Comparison of ENCODE assay signal across 8 cellular contexts in the genomic region with DNA sequence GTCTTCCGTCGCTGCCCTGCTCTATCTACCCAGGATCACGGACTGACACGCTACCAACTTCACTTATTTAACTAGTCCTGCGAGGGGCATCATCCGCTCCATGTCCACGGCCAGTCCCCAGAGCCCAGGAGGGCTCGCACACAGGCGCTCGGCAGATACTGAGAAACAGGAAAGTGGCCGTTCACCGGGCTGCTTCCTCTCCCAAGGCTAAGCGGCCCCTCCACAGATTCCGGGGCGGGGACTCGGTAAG. TPM values are rescaled to one million over a fixed set of nuclear protein-coding genes. Genes with fewer than 3 reads are reported as not detected.
DNase-seq lines count a peak whose midpoint lies in the region; ATAC-seq and TF ChIP-seq lines count a peak whose summit lies in the region.

No MANE protein-coding gene starts in this region.

- peaks cover 34% of the 10 kb centered on the region for H3K4me1 ChIP-seq in left ventricle myocardium inferior

- peak overlapping the region; percentile 90 for H3K27ac ChIP-seq in left ventricle myocardium inferior (replicated peaks)

- H3K4me3 ChIP-seq in left ventricle myocardium inferior (peak overlapping the region; percentile 95), skeletal muscle cell (ENCODE audit: low read depth, low read length) (peak overlapping the region; percentile 69)

- ATAC-seq in GM18517 (IDR thresholded peaks at IDR 0.05; ENCODE audit: unreplicated experiment) (peak; percentile 9), HG03103 (IDR thresholded peaks at IDR 0.05; ENCODE audit: low read depth, unreplicated experiment) (peak; percentile 3), GM18498 (IDR thresholded peaks at IDR 0.05; ENCODE audit: unreplicated experiment) (no peak)
- ATAC-seq in activated CD8-positive, alpha-beta T cell treated with anti-CD3 and anti-CD28 coated beads, Interleukin-2, amount 10 ng/mL, durations not matched to agents 7 days and 5 days, result peak; percentile 21

- peaks cover 46% of the 10 kb centered on the region for H3K36me3 Mint-ChIP-seq in activated CD8-positive, alpha-beta T cell treated with anti-CD3 and anti-CD28 coated beads, Interleukin-2, amount 10 ng/mL, durations not matched to agents 7 days and 5 days (ENCODE audit: low read depth)

- H3K27me3 Mint-ChIP-seq in activated CD8-positive, alpha-beta T cell treated with anti-CD3 and anti-CD28 coated beads, Interleukin-2, amount 10 ng/mL, durations not matched to agents 7 days and 5 days (ENCODE audit: low read depth), result no peaks in the 10 kb centered on the region

- CTCF ChIA-PET in activated CD8-positive, alpha-beta T cell treated with anti-CD3 and anti-CD28 coated beads, Interleukin-2, amount 10 ng/mL, durations not matched to agents 7 days and 5 days (lab: Charles Lee), result interaction anchor here (1.3 to 1.5 kb wide), 2 partner anchors 13 to 36 kb away, joined by 3 to 5 read pairs; a partner anchor contains a TSS

- no peaks in the 10 kb centered on the region for H3K9me3 Mint-ChIP-seq in activated CD8-positive, alpha-beta T cell treated with anti-CD3 and anti-CD28 coated beads, Interleukin-2, amount 10 ng/mL, durations not matched to agents 7 days and 5 days (ENCODE audit: insufficient read depth)

- POLR2A ChIA-PET in activated CD8-positive, alpha-beta T cell treated with anti-CD3 and anti-CD28 coated beads, Interleukin-2, amount 10 ng/mL, durations not matched to agents 7 days and 5 days (lab: Charles Lee), result interaction anchor here (0.6 to 5.3 kb wide), 11 partner anchors 9 to 251 kb away, joined by 3 to 31 read pairs (median 4); a partner anchor contains a TSS

- peak overlapping the region; percentile 97 for H3K4me3 Mint-ChIP-seq in activated CD8-positive, alpha-beta T cell treated with anti-CD3 and anti-CD28 coated beads, Interleukin-2, amount 10 ng/mL, durations not matched to agents 7 days and 5 days

- H3K27ac Mint-ChIP-seq in activated CD8-positive, alpha-beta T cell treated with anti-CD3 and anti-CD28 coated beads, Interleukin-2, amount 10 ng/mL, durations not matched to agents 7 days and 5 days, result peak overlapping the region; percentile 99

- intact Hi-C loops in left ventricle myocardium inferior (cut with micrococcal nuclease), result no loop called here

- no peak for TF ChIP-seq CTCF in left ventricle myocardium inferior (IDR thresholded peaks at IDR 0.05; ENCODE audit: borderline replicate concordance)

- H3K27me3 ChIP-seq in left ventricle myocardium inferior (ENCODE audit: low read depth), result no peaks in the 10 kb centered on the region

- peaks cover 30% of the 10 kb centered on the region for H3K36me3 ChIP-seq in left ventricle myocardium inferior

- peaks cover 64% of the 10 kb centered on the region for H3K4me1 Mint-ChIP-seq in activated CD8-positive, alpha-beta T cell treated with anti-CD3 and anti-CD28 coated beads, Interleukin-2, amount 10 ng/mL, durations not matched to agents 7 days and 5 days (ENCODE audit: low read depth)

- peak; percentile 50 for DNase-seq in activated CD8-positive, alpha-beta T cell treated with anti-CD3 and anti-CD28 coated beads, Interleukin-2, amount 10 ng/mL, durations not matched to agents 7 days and 5 days
- DNase-seq in left ventricle myocardium inferior (no peak), skeletal muscle cell (ENCODE audit: low read depth) (no peak), AG08395 (ENCODE audit: low spot score) (no peak), HuH-7 (ENCODE audit: low spot score) (no peak)

- H3K9me3 ChIP-seq in left ventricle myocardium inferior (replicated peaks), result no peaks in the 10 kb centered on the region

RNA-seq across cellular contexts. Expression of a gene that starts 0.4 kb away (rescaled TPM):
- total RNA-seq in activated CD8-positive, alpha-beta T cell treated with anti-CD3 and anti-CD28 coated beads, Interleukin-2, amount 10 ng/mL, durations not matched to agents 7 days and 5 days, result 10 to 100 TPM; 48.5 to 52.3 TPM
- 18.4 TPM for total RNA-seq in left ventricle myocardium inferior

RNA-seq across cellular contexts. Expression of a gene that starts 0.5 kb away (rescaled TPM):
- total RNA-seq in activated CD8-positive, alpha-beta T cell treated with anti-CD3 and anti-CD28 coated beads, Interleukin-2, amount 10 ng/mL, durations not matched to agents 7 days and 5 days, result 10 to 100 TPM; 42.3 to 43.7 TPM
- total RNA-seq in left ventricle myocardium inferior, result 5.6 TPM

RNA-seq across cellular contexts. Expression of a gene that starts 9.7 kb away (rescaled TPM):
- 10 to 100 TPM; 76.5 to 80.3 TPM for total RNA-seq in activated CD8-positive, alpha-beta T cell treated with anti-CD3 and anti-CD28 coated beads, Interleukin-2, amount 10 ng/mL, durations not matched to agents 7 days and 5 days
- not detected for total RNA-seq in left ventricle myocardium inferior

RNA-seq across cellular contexts. Expression of a gene that starts 17.6 kb away (rescaled TPM):
- 10 to 100 TPM; 21.3 to 28.4 TPM for total RNA-seq in activated CD8-positive, alpha-beta T cell treated with anti-CD3 and anti-CD28 coated beads, Interleukin-2, amount 10 ng/mL, durations not matched to agents 7 days and 5 days
- total RNA-seq in left ventricle myocardium inferior, result 9.0 TPM

RNA-seq across cellular contexts. Expression of a gene that starts 17.8 kb away (rescaled TPM):
- total RNA-seq in activated CD8-positive, alpha-beta T cell treated with anti-CD3 and anti-CD28 coated beads, Interleukin-2, amount 10 ng/mL, durations not matched to agents 7 days and 5 days, result 100 to 1,000 TPM; 107 to 128 TPM
- 50.5 TPM for total RNA-seq in left ventricle myocardium inferior

Comparison
In these comparisons a context has a peak if more than half of its experiments do, and no peak if none do; other contexts are left out.
1. RNA of a gene that starts 9.7 kb away (total RNA-seq): 76.5 to 80.3 TPM in activated CD8-positive, alpha-beta T cell treated with anti-CD3 and anti-CD28 coated beads, Interleukin-2, amount 10 ng/mL, durations not matched to agents 7 days and 5 days; not detected in left ventricle myocardium inferior (single experiment); every median in the first group is over 10 times any median in the second.